3 cellular contexts compared by ENCODE assay signal in the genomic region with DNA sequence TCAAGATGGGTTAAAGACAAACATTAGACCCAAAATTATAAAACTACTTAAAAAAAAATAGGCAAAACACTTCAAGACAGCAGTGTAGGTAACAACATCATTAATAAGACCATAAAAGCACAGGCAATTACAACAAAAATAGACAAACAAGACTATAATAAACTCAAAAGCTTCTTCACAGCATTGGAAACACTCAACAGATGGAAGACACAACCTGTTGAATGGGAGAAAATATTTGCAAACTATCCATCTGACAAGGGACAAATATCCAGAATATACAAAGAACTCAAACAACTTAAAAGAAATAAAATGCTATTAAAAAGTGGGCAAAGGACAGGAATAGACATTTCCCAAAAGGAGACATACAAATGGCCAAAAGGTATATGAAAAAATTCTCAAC.
"Had no signal": no experiment of that assay in that cellular context is flagged by ENCODE, and none has a peak within 500 bp of the region (broad histone marks: within the 10 kb centered on the region; RNA-seq: fewer than 3 reads in every experiment).

No MANE protein-coding gene starts in this region.

- H3K4me3 ChIP-seq: GM12878 had no signal

- DNase-seq: GDM1, GF-D8 had no signal

- ATAC-seq: GM12878 had no signal
